In genomic region chr1:93317207-93317606, GRCh38 we compare ENCODE assay signal across 14 cellular contexts. TPM values are rescaled to one million over a fixed set of nuclear protein-coding genes. Genes with fewer than 3 reads are reported as not detected.
DNase-seq lines count a peak whose midpoint lies in the region; ATAC-seq and TF ChIP-seq lines count a peak whose summit lies in the region.
"Had no signal": no experiment of that assay in that cellular context is flagged by ENCODE, and none has a peak within 500 bp of the region (broad histone marks: within the 10 kb centered on the region; RNA-seq: fewer than 3 reads in every experiment).

No MANE protein-coding gene starts in this region.

- TF ChIP-seq CTCF in right atrium auricular region (IDR thresholded peaks at IDR 0.05) = no peak

- no peak overlapping the region for H3K27ac ChIP-seq in right atrium auricular region
- H3K27ac ChIP-seq: SJCRH30 had no signal

- ATAC-seq in GM21360 (IDR thresholded peaks at IDR 0.05; ENCODE audit: unreplicated experiment) = no peak

- H3K36me3 ChIP-seq in right atrium auricular region = no peaks in the 10 kb centered on the region
- H3K36me3 ChIP-seq: SJCRH30 had no signal

- no peaks in the 10 kb centered on the region for H3K27me3 ChIP-seq in right atrium auricular region
- H3K27me3 ChIP-seq: SJCRH30 had no signal

- H3K4me1 ChIP-seq in right atrium auricular region = no peaks in the 10 kb centered on the region

- DNase-seq in GDM1 (lab: John Stamatoyannopoulos, UW) (peak; percentile 84), NOMO-1 treated with dmso at 0.1 percent for 144 hours (lab: John Stamatoyannopoulos, UW; ENCODE audit: unreplicated experiment) (peak; percentile 29), right atrium auricular region (ENCODE audit: low spot score) (peak; percentile 60), putamen (ENCODE audit: low spot score) (peak; percentile 55), cerebellar cortex (ENCODE audit: low spot score) (no peak), NK-92 (lab: John Stamatoyannopoulos, UW; ENCODE audit: unreplicated experiment) (no peak)
- no peak for DNase-seq in activated CD4-positive, alpha-beta T cell treated with anti-CD3 and anti-CD28 coated beads, Interleukin-2, amount 50 U/mL, for 4 hours
- DNase-seq: activated CD4-positive, alpha-beta memory T cell treated with anti-CD3 and anti-CD28 coated beads for 36 hours; effector CD4-positive, alpha-beta T cell; GOT3; NCI-H446 had no signal

- no peaks in the 10 kb centered on the region for H3K9me3 ChIP-seq in right atrium auricular region
- H3K9me3 ChIP-seq: SJCRH30 had no signal

- H3K4me3 ChIP-seq in right atrium auricular region = no peak overlapping the region
- H3K4me3 ChIP-seq: lung, SJCRH30 had no signal

RNA-seq across cellular contexts. Expression of gene DR1, which starts 28.5 kb away (rescaled TPM):
- total RNA-seq in right atrium auricular region = 10 to 100 TPM; 19.3 to 28.9 TPM

Comparison
In these comparisons a context has a peak if more than half of its experiments do, and no peak if none do; other contexts are left out.
1. DNase-seq: peak in GDM1 (single experiment), NOMO-1 treated with dmso at 0.1 percent for 144 hours (single experiment), right atrium auricular region (single experiment) and putamen (single experiment); none in cerebellar cortex (single experiment), NK-92 (single experiment) and activated CD4-positive, alpha-beta T cell treated with anti-CD3 and anti-CD28 coated beads, Interleukin-2, amount 50 U/mL, for 4 hours (0 of 2).